In genomic region chr12:54251667-54252284, GRCh38 we compare ENCODE assay signal across 8 cellular contexts. TPM values are rescaled to one million over a fixed set of nuclear protein-coding genes. Genes with fewer than 3 reads are reported as not detected.
A peak's percentile ranks its signal among the peaks of the same experiment; 100 is the strongest.
DNase-seq lines count a peak whose midpoint lies in the region; ATAC-seq and TF ChIP-seq lines count a peak whose summit lies in the region.

No MANE protein-coding gene starts in this region.

- H3K79me2 ChIP-seq in mammary epithelial cell (ENCODE audit: insufficient read depth, low read length) = peaks cover 22% of the 10 kb centered on the region

- TF ChIP-seq CTCF in GM12872 (IDR thresholded peaks at IDR 0.05; ENCODE audit: insufficient read depth, low read depth, low read length) (peak; percentile 60), mammary epithelial cell (conservative IDR thresholded peaks at IDR 0.05 in 1 of 2, IDR thresholded peaks at IDR 0.05 in 1 of 2; ENCODE audit: extremely low read depth in 1 of 2, insufficient read depth in 1 of 2, low read depth in 1 of 2, low read length in 2 of 2) (peak; percentile 68 to 76), right lobe of liver (IDR thresholded peaks at IDR 0.05) (peak; percentile 57 to 67 (median 62))

- no peak for TF ChIP-seq POLR2A in right lobe of liver (IDR thresholded peaks at IDR 0.05)

- no peaks in the 10 kb centered on the region for H4K20me1 ChIP-seq in mammary epithelial cell (ENCODE audit: insufficient read depth, low read length)

- dilution Hi-C loops in mammary epithelial cell (cut with HindIII; ENCODE audit: low sequenced_read_pairs) = no loop called here

- H3K9ac ChIP-seq in mammary epithelial cell (ENCODE audit: insufficient read depth, low read length) = no peak overlapping the region

- no peak overlapping the region for H3K4me3 ChIP-seq in mammary epithelial cell (replicated peaks in 1 of 3; ENCODE audit: insufficient read depth in 1 of 3, low read depth in 2 of 3, low read length in 3 of 3)
- no peak overlapping the region for H3K4me3 ChIP-seq in right lobe of liver

- 80% methylated on average over 1 of the region's 1 CpG for WGBS in mammary epithelial cell (ENCODE audit: low coverage, missing lambda C conversion rate)
- 75% methylated on average over 1 of the region's 1 CpG for WGBS in right lobe of liver (ENCODE audit: insufficient coverage, low coverage, low lambda C conversion rate, missing lambda C conversion rate)

- in situ Hi-C loops in mammary epithelial cell (cut with MboI; ENCODE audit: low sequenced_read_pairs in 2 of 2) = no loop called here

- intact Hi-C loops in mammary epithelial cell (cut with micrococcal nuclease) (loop anchor here (1.0 to 5.0 kb wide), 4 partner anchors 28 to 109 kb away; no protein-coding TSS in a partner anchor), right lobe of liver (cut with DNase I) (loop anchor here in 1 of 2 donors (10.0 kb wide), 1 partner anchor 113 kb away; the partner anchor contains the start of gene GPR84)

- DNase-seq in AML-193 (lab: John Stamatoyannopoulos, UW) (peak; percentile 55), NCI-H460 (ENCODE audit: extremely low read depth, low read depth) (peak; percentile 44), mammary epithelial cell (no peak), right lobe of liver (no peak)

- H3K27me3 ChIP-seq in mammary epithelial cell (ENCODE audit: insufficient read depth, low read length) (no peaks in the 10 kb centered on the region), right lobe of liver (no peaks in the 10 kb centered on the region)

- H3K4me1 ChIP-seq in mammary epithelial cell (ENCODE audit: insufficient read depth, low read length) = no peaks in the 10 kb centered on the region
- no peaks in the 10 kb centered on the region for H3K4me1 ChIP-seq in right lobe of liver

- no peak overlapping the region for H3K4me2 ChIP-seq in mammary epithelial cell (ENCODE audit: insufficient read depth, low read depth, low read length)

- H3K27ac ChIP-seq in mammary epithelial cell (ENCODE audit: insufficient read depth, low read depth, low read length) (no peak overlapping the region), right lobe of liver (no peak overlapping the region)

- no peaks in the 10 kb centered on the region for H3K9me3 ChIP-seq in mammary epithelial cell (replicated peaks; ENCODE audit: insufficient read depth, low read length)
- no peaks in the 10 kb centered on the region for H3K9me3 ChIP-seq in right lobe of liver

- peak; percentile 67 to 81 (median 72) for ATAC-seq in right lobe of liver
- ATAC-seq in HG03565 (IDR thresholded peaks at IDR 0.05; ENCODE audit: unreplicated experiment) = no peak
- ATAC-seq in GM21786 (IDR thresholded peaks at IDR 0.05; ENCODE audit: unreplicated experiment) = no peak
- no peak for ATAC-seq in GM21390 (IDR thresholded peaks at IDR 0.05; ENCODE audit: unreplicated experiment)

- CTCF ChIA-PET in mammary epithelial cell (lab: Charles Lee; ENCODE audit: low non-redundant PET) = interaction anchor here (0.6 to 1.2 kb wide), 14 partner anchors 10 to 1867 kb away, joined by 3 to 35 read pairs (median 4); partner anchors contain the start of genes CBX5 and COPZ1

- BruUV-seq in mammary epithelial cell (replicated peaks; lab: Mats Ljungman, UMichigan) = no TSS peak

- H3K36me3 ChIP-seq in mammary epithelial cell (ENCODE audit: insufficient read depth, low read length) = peaks cover 16% of the 10 kb centered on the region
- H3K36me3 ChIP-seq in right lobe of liver = peaks cover 0 to 17% (median 4%) of the 10 kb centered on the region in 4 donors

- no peak overlapping the region for H2AFZ ChIP-seq in mammary epithelial cell (ENCODE audit: low read depth, low read length)

RNA-seq across cellular contexts. Expression of gene CBX5, which starts 28.1 kb away (rescaled TPM):
- 41.6 and 48.5 TPM in 2 replicates for total RNA-seq in NCI-H460 (2014; rRNA removed; shearing (Covaris generic))
- 33.3 and 40.5 TPM in 2 replicates for polyA plus RNA-seq in NCI-H460 (2014; cell fraction: nucleus; rRNA removed)
- total RNA-seq in mammary epithelial cell (10 to 100 TPM; 37.2 to 68.1 TPM), right lobe of liver (10 to 100 TPM; 14.4 to 23.7 (median 20.1) TPM)
- polyA plus RNA-seq in mammary epithelial cell = 26.9 TPM
- 126 TPM for polyA minus RNA-seq in mammary epithelial cell

RNA-seq across cellular contexts. Expression of gene HNRNPA1, which starts 28.8 kb away (rescaled TPM):
- 612 and 670 TPM in 2 replicates for total RNA-seq in NCI-H460 (2014; rRNA removed; shearing (Covaris generic))
- 503 and 568 TPM in 2 replicates for polyA plus RNA-seq in NCI-H460 (2014; cell fraction: nucleus; rRNA removed)
- total RNA-seq in mammary epithelial cell = 1,000 to 10,000 TPM in 1 of 2 donors, 100 to 1,000 TPM in 1; 216 to 1,018 TPM
- polyA plus RNA-seq in mammary epithelial cell = 973 TPM
- polyA minus RNA-seq in mammary epithelial cell = 602 TPM
- 100 to 1,000 TPM in 5 of 6 experiments, 10 to 100 TPM in 1; 87.3 to 211 (median 161) TPM for total RNA-seq in right lobe of liver

RNA-seq across cellular contexts. Expression of gene NFE2, which starts 49.0 kb away (rescaled TPM):
- total RNA-seq in NCI-H460 (2014; rRNA removed; shearing (Covaris generic)) = 0.69 and 0.72 TPM in 2 replicates
- polyA plus RNA-seq in NCI-H460 (2014; cell fraction: nucleus; rRNA removed) = 0.16 and 0.96 TPM in 2 replicates
- total RNA-seq in mammary epithelial cell (under 1 TPM; 0.26 to 0.67 TPM), right lobe of liver (1 to 10 TPM in 3 of 6 experiments, under 1 TPM in 3; 0.46 to 2.8 (median 0.99) TPM)
- polyA plus RNA-seq in mammary epithelial cell = 0.54 TPM
- not detected for polyA minus RNA-seq in mammary epithelial cell

Comparison
In these comparisons a context has a peak if more than half of its experiments do, and no peak if none do; other contexts are left out.
1. DNase-seq: peak in AML-193 (2 of 2) and NCI-H460 (single experiment); none in mammary epithelial cell (single experiment) and right lobe of liver (0 of 3).
2. ATAC-seq: peak in right lobe of liver (4 of 4); none in HG03565 (single experiment), GM21786 (single experiment) and GM21390 (single experiment).
3. Peak in every context shown above with its lines, with median percentiles within 50 percentile points of each other: CTCF ChIP-seq.